ENCODE assay signal across 1 cellular context in the genomic region with DNA sequence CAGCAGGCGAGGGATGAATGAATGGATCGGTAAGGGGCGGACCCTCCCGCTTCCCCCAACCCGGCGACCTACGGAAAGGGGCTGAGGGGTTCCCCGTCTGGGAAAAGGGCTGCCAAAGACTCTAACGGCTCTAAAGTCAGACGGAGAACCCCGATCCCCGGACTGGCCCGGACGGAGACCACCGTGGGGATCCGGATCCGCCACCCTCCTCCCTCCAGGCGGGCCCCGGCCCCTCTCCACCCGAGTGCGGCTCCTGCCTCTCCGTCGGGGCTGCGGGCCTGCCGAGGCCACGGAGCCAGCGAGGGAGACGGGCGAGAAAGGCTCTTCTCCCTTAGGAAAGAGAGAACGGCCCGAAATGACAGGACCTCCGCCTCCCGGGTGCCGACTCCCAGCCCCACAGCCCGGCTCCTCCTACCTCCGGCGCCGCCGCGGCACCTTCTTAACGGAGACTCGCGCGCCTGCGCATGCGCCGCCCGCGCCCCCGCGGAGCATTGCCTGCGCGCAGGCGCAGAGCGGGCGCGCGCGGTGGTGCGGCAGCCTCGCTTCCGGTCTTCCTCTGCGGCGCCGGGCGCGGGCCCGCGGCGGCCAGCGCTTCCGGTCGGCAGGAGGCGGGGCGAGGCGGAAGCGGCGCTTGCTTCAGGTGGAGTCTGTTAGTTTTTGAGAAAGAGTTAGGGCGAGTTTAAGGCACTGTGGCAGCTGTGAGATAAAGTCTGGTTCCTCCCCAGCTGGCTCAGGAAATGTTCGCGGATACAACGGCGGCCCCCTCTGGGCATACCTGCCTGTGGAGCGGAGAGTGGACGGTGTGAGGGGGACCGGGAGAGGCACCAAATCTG.
TF ChIP-seq lines count a peak whose summit lies in the region.

A gene with protein sequence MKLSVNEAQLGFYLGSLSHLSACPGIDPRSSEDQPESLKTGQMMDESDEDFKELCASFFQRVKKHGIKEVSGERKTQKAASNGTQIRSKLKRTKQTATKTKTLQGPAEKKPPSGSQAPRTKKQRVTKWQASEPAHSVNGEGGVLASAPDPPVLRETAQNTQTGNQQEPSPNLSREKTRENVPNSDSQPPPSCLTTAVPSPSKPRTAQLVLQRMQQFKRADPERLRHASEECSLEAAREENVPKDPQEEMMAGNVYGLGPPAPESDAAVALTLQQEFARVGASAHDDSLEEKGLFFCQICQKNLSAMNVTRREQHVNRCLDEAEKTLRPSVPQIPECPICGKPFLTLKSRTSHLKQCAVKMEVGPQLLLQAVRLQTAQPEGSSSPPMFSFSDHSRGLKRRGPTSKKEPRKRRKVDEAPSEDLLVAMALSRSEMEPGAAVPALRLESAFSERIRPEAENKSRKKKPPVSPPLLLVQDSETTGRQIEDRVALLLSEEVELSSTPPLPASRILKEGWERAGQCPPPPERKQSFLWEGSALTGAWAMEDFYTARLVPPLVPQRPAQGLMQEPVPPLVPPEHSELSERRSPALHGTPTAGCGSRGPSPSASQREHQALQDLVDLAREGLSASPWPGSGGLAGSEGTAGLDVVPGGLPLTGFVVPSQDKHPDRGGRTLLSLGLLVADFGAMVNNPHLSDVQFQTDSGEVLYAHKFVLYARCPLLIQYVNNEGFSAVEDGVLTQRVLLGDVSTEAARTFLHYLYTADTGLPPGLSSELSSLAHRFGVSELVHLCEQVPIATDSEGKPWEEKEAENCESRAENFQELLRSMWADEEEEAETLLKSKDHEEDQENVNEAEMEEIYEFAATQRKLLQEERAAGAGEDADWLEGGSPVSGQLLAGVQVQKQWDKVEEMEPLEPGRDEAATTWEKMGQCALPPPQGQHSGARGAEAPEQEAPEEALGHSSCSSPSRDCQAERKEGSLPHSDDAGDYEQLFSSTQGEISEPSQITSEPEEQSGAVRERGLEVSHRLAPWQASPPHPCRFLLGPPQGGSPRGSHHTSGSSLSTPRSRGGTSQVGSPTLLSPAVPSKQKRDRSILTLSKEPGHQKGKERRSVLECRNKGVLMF (N-terminal part only) (minus strand): TSS at position 462 of the 833 bp plus-strand sequence. CDS start 2,642 bp downstream, outside the sequence.

TF ChIP-seq in K562, 482 proteins besides CTCF, POLR2A, EP300 and RAD21 (continued from another document):
- TF ChIP-seq, protein P1, sequence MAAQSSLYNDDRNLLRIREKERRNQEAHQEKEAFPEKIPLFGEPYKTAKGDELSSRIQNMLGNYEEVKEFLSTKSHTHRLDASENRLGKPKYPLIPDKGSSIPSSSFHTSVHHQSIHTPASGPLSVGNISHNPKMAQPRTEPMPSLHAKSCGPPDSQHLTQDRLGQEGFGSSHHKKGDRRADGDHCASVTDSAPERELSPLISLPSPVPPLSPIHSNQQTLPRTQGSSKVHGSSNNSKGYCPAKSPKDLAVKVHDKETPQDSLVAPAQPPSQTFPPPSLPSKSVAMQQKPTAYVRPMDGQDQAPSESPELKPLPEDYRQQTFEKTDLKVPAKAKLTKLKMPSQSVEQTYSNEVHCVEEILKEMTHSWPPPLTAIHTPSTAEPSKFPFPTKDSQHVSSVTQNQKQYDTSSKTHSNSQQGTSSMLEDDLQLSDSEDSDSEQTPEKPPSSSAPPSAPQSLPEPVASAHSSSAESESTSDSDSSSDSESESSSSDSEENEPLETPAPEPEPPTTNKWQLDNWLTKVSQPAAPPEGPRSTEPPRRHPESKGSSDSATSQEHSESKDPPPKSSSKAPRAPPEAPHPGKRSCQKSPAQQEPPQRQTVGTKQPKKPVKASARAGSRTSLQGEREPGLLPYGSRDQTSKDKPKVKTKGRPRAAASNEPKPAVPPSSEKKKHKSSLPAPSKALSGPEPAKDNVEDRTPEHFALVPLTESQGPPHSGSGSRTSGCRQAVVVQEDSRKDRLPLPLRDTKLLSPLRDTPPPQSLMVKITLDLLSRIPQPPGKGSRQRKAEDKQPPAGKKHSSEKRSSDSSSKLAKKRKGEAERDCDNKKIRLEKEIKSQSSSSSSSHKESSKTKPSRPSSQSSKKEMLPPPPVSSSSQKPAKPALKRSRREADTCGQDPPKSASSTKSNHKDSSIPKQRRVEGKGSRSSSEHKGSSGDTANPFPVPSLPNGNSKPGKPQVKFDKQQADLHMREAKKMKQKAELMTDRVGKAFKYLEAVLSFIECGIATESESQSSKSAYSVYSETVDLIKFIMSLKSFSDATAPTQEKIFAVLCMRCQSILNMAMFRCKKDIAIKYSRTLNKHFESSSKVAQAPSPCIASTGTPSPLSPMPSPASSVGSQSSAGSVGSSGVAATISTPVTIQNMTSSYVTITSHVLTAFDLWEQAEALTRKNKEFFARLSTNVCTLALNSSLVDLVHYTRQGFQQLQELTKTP (IDR thresholded peaks at IDR 0.05; ENCODE audit: low read depth in 1 of 2, partially characterized antibody in 2 of 2) = no peak
- TF ChIP-seq, protein P2, sequence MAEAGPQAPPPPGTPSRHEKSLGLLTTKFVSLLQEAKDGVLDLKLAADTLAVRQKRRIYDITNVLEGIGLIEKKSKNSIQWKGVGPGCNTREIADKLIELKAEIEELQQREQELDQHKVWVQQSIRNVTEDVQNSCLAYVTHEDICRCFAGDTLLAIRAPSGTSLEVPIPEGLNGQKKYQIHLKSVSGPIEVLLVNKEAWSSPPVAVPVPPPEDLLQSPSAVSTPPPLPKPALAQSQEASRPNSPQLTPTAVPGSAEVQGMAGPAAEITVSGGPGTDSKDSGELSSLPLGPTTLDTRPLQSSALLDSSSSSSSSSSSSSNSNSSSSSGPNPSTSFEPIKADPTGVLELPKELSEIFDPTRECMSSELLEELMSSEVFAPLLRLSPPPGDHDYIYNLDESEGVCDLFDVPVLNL (CRISPR knock-in tag; IDR thresholded peaks at IDR 0.05; ENCODE audit: low read depth) = no peak
- TF ChIP-seq ZNF165 (CRISPR knock-in tag; IDR thresholded peaks at IDR 0.05; ENCODE audit: borderline replicate concordance) = 0 out of 2 replicates have a peak, but pooled peaks have one; percentile 10
- TF ChIP-seq POU5F1 (IDR thresholded peaks at IDR 0.05; ENCODE audit: borderline replicate concordance, low read depth, low read length, partially characterized antibody) = peak; percentile 89
- TF ChIP-seq CEBPG (CRISPR knock-in tag; IDR thresholded peaks at IDR 0.05) = no peak
- TF ChIP-seq CEBPG (tag; conservative IDR thresholded peaks at IDR 0.05 in 1 of 2, IDR thresholded peaks at IDR 0.05 in 1 of 2) = no peak
- TF ChIP-seq ESRRA (IDR thresholded peaks at IDR 0.05; ENCODE audit: borderline replicate concordance, low read depth) = 0 out of 2 replicates have a peak, but pooled peaks have one; percentile 17
- TF ChIP-seq, protein P3, sequence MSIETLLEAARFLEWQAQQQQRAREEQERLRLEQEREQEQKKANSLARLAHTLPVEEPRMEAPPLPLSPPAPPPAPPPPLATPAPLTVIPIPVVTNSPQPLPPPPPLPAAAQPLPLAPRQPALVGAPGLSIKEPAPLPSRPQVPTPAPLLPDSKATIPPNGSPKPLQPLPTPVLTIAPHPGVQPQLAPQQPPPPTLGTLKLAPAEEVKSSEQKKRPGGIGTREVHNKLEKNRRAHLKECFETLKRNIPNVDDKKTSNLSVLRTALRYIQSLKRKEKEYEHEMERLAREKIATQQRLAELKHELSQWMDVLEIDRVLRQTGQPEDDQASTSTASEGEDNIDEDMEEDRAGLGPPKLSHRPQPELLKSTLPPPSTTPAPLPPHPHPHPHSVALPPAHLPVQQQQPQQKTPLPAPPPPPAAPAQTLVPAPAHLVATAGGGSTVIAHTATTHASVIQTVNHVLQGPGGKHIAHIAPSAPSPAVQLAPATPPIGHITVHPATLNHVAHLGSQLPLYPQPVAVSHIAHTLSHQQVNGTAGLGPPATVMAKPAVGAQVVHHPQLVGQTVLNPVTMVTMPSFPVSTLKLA (conservative IDR thresholded peaks at IDR 0.05) = 0 out of 4 replicates have a peak, but pooled peaks of 1 of the 2 experiments have one; percentile 40
- 0 out of 2 replicates have a peak, but pooled peaks have one; percentile 11 for TF ChIP-seq TAL1 (IDR thresholded peaks at IDR 0.05)
